In genomic region chr2:240991378-240992263, GRCh38 we compare ENCODE assay signal across 8 cellular contexts. TPM values are rescaled to one million over a fixed set of nuclear protein-coding genes. Genes with fewer than 3 reads are reported as not detected.
DNase-seq lines count a peak whose midpoint lies in the region; ATAC-seq and TF ChIP-seq lines count a peak whose summit lies in the region.

No MANE protein-coding gene starts in this region.

- ATAC-seq in Right ventricle myocardium inferior, result peak; percentile 81
- ATAC-seq in GM18861 (IDR thresholded peaks at IDR 0.05; ENCODE audit: unreplicated experiment), result no peak
- ATAC-seq in HG02571 (IDR thresholded peaks at IDR 0.05; ENCODE audit: unreplicated experiment), result no peak

- H3K9me3 ChIP-seq in HEK293 (ENCODE audit: control insufficient read depth, insufficient read depth, low read depth, low read length), result no peaks in the 10 kb centered on the region

- H3K4me3 ChIP-seq in HEK293 (ENCODE audit: low read depth, low read length) (no peak overlapping the region), retinal pigment epithelial cell (ENCODE audit: low read length) (no peak overlapping the region)

- no peak overlapping the region; the same call in 1 of the 2 replicates for H3K27ac ChIP-seq in HEK293 (ENCODE audit: extremely low read depth, low read depth, low read length)

- no peaks in the 10 kb centered on the region for H3K36me3 ChIP-seq in HEK293 (ENCODE audit: control insufficient read depth in 2 of 2, insufficient read depth in 1 of 2, low read length in 2 of 2)

- H3K4me1 ChIP-seq in HEK293 (ENCODE audit: control insufficient read depth, insufficient read depth, low read length), result peaks cover 13% of the 10 kb centered on the region

- intact Hi-C loops in Right ventricle myocardium inferior (cut with DNase I), result loop anchor here (5.0 kb wide), 1 partner anchor 79 kb away; no protein-coding TSS in a partner anchor

- no peak for TF ChIP-seq CTCF in HEK293 (tag by site-specific recombination; IDR thresholded peaks at IDR 0.05)
- no peak for TF ChIP-seq CTCF in retinal pigment epithelial cell (conservative IDR thresholded peaks at IDR 0.05; ENCODE audit: low read depth, low read length)

- POLR2A ChIA-PET in HEK293 (lab: Yijun Ruan, JAX), result no interaction called here

- CTCF ChIA-PET in HEK293 (lab: Yijun Ruan, JAX), result interaction anchor here (1.1 to 1.4 kb wide), 2 partner anchors 8 to 10 kb away, joined by 3 to 5 read pairs; no protein-coding TSS in a partner anchor

- DNase-seq in A172 (ENCODE audit: low spot score), result peak; percentile 97
- DNase-seq in UCSD-AML1 (lab: John Stamatoyannopoulos, UW; ENCODE audit: unreplicated experiment), result peak; percentile 78
- peak; percentile 92 for DNase-seq in Right ventricle myocardium inferior (ENCODE audit: missing footprints)
- peak; percentile 76 for DNase-seq in retinal pigment epithelial cell (ENCODE audit: low read depth)
- no peak for DNase-seq in D341Med (ENCODE audit: low spot score)

TF ChIP-seq in HEK293, 187 proteins besides CTCF, POLR2A, EP300 and RAD21:
- peak; percentile 33; the same call in 1 of the 2 replicates for TF ChIP-seq WT1 (tag by site-specific recombination; IDR thresholded peaks at IDR 0.05)
- TF ChIP-seq, protein P1, sequence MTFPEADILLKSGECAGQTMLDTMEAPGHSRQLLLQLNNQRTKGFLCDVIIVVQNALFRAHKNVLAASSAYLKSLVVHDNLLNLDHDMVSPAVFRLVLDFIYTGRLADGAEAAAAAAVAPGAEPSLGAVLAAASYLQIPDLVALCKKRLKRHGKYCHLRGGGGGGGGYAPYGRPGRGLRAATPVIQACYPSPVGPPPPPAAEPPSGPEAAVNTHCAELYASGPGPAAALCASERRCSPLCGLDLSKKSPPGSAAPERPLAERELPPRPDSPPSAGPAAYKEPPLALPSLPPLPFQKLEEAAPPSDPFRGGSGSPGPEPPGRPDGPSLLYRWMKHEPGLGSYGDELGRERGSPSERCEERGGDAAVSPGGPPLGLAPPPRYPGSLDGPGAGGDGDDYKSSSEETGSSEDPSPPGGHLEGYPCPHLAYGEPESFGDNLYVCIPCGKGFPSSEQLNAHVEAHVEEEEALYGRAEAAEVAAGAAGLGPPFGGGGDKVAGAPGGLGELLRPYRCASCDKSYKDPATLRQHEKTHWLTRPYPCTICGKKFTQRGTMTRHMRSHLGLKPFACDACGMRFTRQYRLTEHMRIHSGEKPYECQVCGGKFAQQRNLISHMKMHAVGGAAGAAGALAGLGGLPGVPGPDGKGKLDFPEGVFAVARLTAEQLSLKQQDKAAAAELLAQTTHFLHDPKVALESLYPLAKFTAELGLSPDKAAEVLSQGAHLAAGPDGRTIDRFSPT (tag by site-specific recombination; IDR thresholded peaks at IDR 0.05), result no peak
- TF ChIP-seq BCL11B (tag by site-specific recombination; IDR thresholded peaks at IDR 0.05; ENCODE audit: low read depth), result no peak
- TF ChIP-seq SETDB1 (IDR thresholded peaks at IDR 0.05; ENCODE audit: insufficient read length, low read length), result no peak
TF ChIP-seq in HEK293: peak in this region for 1.

RNA-seq across cellular contexts. Expression of gene SNED1, which starts 6.8 kb away (rescaled TPM):
- 2.5 and 5.2 TPM in 2 replicates for total RNA-seq in A172 (2014; rRNA removed; shearing (Covaris generic))
- 6.7 TPM for total RNA-seq in Right ventricle myocardium inferior
